In genomic region chr13:44435142-44435982, GRCh38 we compare ENCODE assay signal across 8 cellular contexts.
DNase-seq lines count a peak whose midpoint lies in the region; ATAC-seq and TF ChIP-seq lines count a peak whose summit lies in the region.

No MANE protein-coding gene starts in this region.

- H3K9me3 Mint-ChIP-seq in osteocyte (ENCODE audit: unreplicated experiment), result no peaks in the 10 kb centered on the region

- no peaks in the 10 kb centered on the region for H3K27me3 Mint-ChIP-seq in osteocyte (ENCODE audit: unreplicated experiment)

- H3K36me3 ChIP-seq in cardiac muscle cell (peaks cover 20% of the 10 kb centered on the region), testis (ENCODE audit: low read depth, missing control alignments) (no peaks in the 10 kb centered on the region)

- no peaks in the 10 kb centered on the region for H3K9me3 ChIP-seq in cardiac muscle cell (ENCODE audit: low read depth)
- no peaks in the 10 kb centered on the region for H3K9me3 ChIP-seq in testis

- 0 to 1% methylated on average over 46 to 54 of the region's 54 CpGs for WGBS in testis, 2 donors

- H3K27ac ChIP-seq in cardiac muscle cell (peak overlapping the region; percentile 98), testis (peak overlapping the region; percentile 95 to 97)

- peaks cover 27% of the 10 kb centered on the region for H3K36me3 Mint-ChIP-seq in osteocyte (ENCODE audit: unreplicated experiment)

- DNase-seq in ELF-1 (ENCODE audit: low read depth, low spot score) (peak; percentile 99), NCI-H1694 (lab: John Stamatoyannopoulos, UW) (peak; percentile 94), T-helper 1 cell (peak; percentile 80 to 90 (median 83)), amniotic epithelial cell (ENCODE audit: low read depth) (peak; percentile 98), cardiac muscle cell (ENCODE audit: low read depth in 1 of 2, low spot score in 1 of 2) (peak; percentile 99), osteocyte (ENCODE audit: extremely low spot score, unreplicated experiment) (peak; percentile 96), testis (peak; percentile 99)

- TF ChIP-seq POLR2A in testis (IDR thresholded peaks at IDR 0.05), result peak; percentile 97

- H3K27ac Mint-ChIP-seq in osteocyte (ENCODE audit: unreplicated experiment), result peak overlapping the region; percentile 98

- peak overlapping the region; percentile 87 for H3K4me3 Mint-ChIP-seq in osteocyte (ENCODE audit: unreplicated experiment)

- intact Hi-C loops in testis (cut with DNase I; ENCODE audit: low total_unique reads), result loop anchor here (10.0 kb wide), 3 partner anchors 211 to 381 kb away; no protein-coding TSS in a partner anchor

- peak overlapping the region; percentile 93 for H3K4me3 ChIP-seq in cardiac muscle cell
- H3K4me3 ChIP-seq in testis, result peak overlapping the region; percentile 70 to 76

- TF ChIP-seq CTCF in cardiac muscle cell (IDR thresholded peaks at IDR 0.05; ENCODE audit: low read depth, low read length) (no peak), osteocyte (IDR thresholded peaks at IDR 0.05) (no peak), testis (IDR thresholded peaks at IDR 0.05) (no peak)

- peaks cover 45% of the 10 kb centered on the region for H3K4me1 ChIP-seq in cardiac muscle cell (ENCODE audit: low read depth)
- peaks cover 28% of the 10 kb centered on the region for H3K4me1 ChIP-seq in testis

- peaks cover 35% of the 10 kb centered on the region for H3K4me1 Mint-ChIP-seq in osteocyte (ENCODE audit: unreplicated experiment)

- ATAC-seq in HG02623 (IDR thresholded peaks at IDR 0.05; ENCODE audit: unreplicated experiment), result peak; percentile 63

- H3K27me3 ChIP-seq in cardiac muscle cell, result no peaks in the 10 kb centered on the region
- no peaks in the 10 kb centered on the region for H3K27me3 ChIP-seq in testis

Comparison
In these comparisons a context has a peak if more than half of its experiments do, and no peak if none do; other contexts are left out.
1. Peak in every context shown above with its lines: DNase-seq, ATAC-seq, H3K4me3 ChIP-seq and H3K27ac ChIP-seq.